In the genomic region with DNA sequence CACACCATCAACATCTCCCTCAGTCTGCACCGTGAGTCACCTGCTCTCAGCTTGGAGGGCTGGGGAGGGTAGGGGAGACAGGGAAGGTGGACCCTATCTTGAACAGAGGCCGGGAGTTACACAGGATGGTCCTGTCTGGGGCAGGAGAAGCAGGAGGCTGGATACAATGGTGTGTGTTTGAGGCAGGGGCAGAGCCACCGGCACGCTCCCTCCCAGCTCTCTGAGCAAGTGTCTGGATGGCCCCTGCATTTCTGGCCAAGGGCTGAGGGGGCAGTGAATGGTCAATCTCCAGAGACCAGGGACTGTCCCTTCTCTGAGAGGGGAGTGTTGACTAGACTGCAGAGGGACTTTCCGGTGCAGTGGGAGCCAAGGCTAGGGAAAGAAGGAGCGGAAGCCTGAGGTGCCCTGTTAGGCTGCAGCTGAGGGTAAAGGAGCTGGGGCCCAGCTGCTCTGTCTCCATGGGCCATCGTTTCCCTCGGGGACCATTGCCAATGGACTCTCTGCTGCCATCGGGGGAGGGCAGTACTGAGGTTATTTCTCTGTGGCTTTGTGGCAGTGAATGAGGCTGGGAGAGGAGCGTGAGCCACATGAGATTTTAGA, we compare ENCODE assay signal across 21 cellular contexts. TPM values are rescaled to one million over a fixed set of nuclear protein-coding genes. Genes with fewer than 3 reads are reported as not detected.
DNase-seq lines count a peak whose midpoint lies in the region; ATAC-seq, FAIRE-seq and TF ChIP-seq lines count a peak whose summit lies in the region.
"Had no signal": no experiment of that assay in that cellular context is flagged by ENCODE, and none has a peak within 500 bp of the region (broad histone marks: within the 10 kb centered on the region; RNA-seq: fewer than 3 reads in every experiment).

No MANE protein-coding gene starts in this region.

- H3K4me3 ChIP-seq in right cardiac atrium (ENCODE audit: low read length) (no peak overlapping the region), sigmoid colon (no peak overlapping the region)
- H3K4me3 ChIP-seq: neural progenitor cell, spleen had no signal

- TF ChIP-seq CTCF in sigmoid colon (IDR thresholded peaks at IDR 0.05) = no peak

- WGBS in right cardiac atrium = 47% methylated on average over 10 of the region's 10 CpGs
- 74 to 77% methylated on average over 10 of the region's 10 CpGs for WGBS in sigmoid colon, 2 donors

- H3K27ac ChIP-seq in angular gyrus (ENCODE audit: low read depth, low read length) = peak overlapping the region; percentile 29
- H3K27ac ChIP-seq in right cardiac atrium (ENCODE audit: low read length) = peak overlapping the region; percentile 14
- peak overlapping the region; percentile 79 to 85 (median 84) for H3K27ac ChIP-seq in sigmoid colon
- H3K27ac ChIP-seq: neural progenitor cell had no signal

- TF ChIP-seq POLR2A in sigmoid colon (IDR thresholded peaks at IDR 0.05) (no peak), GM12892 (IDR thresholded peaks at IDR 0.05; ENCODE audit: low read depth, low read length) (no peak)

- no peak for ATAC-seq in right cardiac atrium
- ATAC-seq in GM18498 (IDR thresholded peaks at IDR 0.05; ENCODE audit: unreplicated experiment) = no peak
- ATAC-seq: PC-3 had no signal

- peaks cover 30 to 72% (median 51%) of the 10 kb centered on the region in 4 donors for H3K36me3 ChIP-seq in sigmoid colon
- H3K36me3 ChIP-seq: neural progenitor cell had no signal

- H3K27me3 ChIP-seq in right cardiac atrium (ENCODE audit: control insufficient read depth, insufficient read depth) (no peaks in the 10 kb centered on the region), sigmoid colon (no peaks in the 10 kb centered on the region)
- H3K27me3 ChIP-seq: neural progenitor cell, spleen had no signal

- H3K4me1 ChIP-seq in right cardiac atrium (ENCODE audit: control insufficient read depth, insufficient read depth, low read length) (peaks cover 14% of the 10 kb centered on the region), sigmoid colon (peaks cover 0 to 69% (median 52%) of the 10 kb centered on the region in 4 donors)
- H3K4me1 ChIP-seq: neural progenitor cell had no signal

- TF ChIP-seq EP300 in sigmoid colon (IDR thresholded peaks at IDR 0.05) = no peak

- DNase-seq in Ammon's horn (ENCODE audit: low spot score) (peak; percentile 72), right cardiac atrium (peak in 1 of 3 donors; percentile 48), sigmoid colon (no peak), GM12892 (ENCODE audit: insufficient read length) (no peak), RPMI8226 (no peak)
- no peak for DNase-seq in activated CD4-positive, alpha-beta T cell treated with anti-CD3 and anti-CD28 coated beads, Interleukin-2, amount 50 U/mL, for 4 hours
- DNase-seq: DMS53; effector memory CD4-positive, alpha-beta T cell; KBM-7; kidney; NCI-H1105 treated with DMSO at 0.1 percent for 48 hours; NCI-H446; PC-3; spleen had no signal

- intact Hi-C loops in right cardiac atrium (cut with DNase I) = no loop called here
- intact Hi-C loops in sigmoid colon (cut with DNase I) = no loop called here

- H3K9me3 ChIP-seq in right cardiac atrium (ENCODE audit: control insufficient read depth, low read length) (no peaks in the 10 kb centered on the region), sigmoid colon (no peaks in the 10 kb centered on the region)
- H3K9me3 ChIP-seq: spleen had no signal

- no peak for FAIRE-seq in GM12892 (lab: Jason Lieb, UNC)
- FAIRE-seq: frontal cortex, kidney, urothelium cell line had no signal

RNA-seq across cellular contexts. Expression of gene LRP1-AS, which starts 1.9 kb away (rescaled TPM):
- total RNA-seq in right cardiac atrium = not detected
- not detected for polyA plus RNA-seq in right cardiac atrium
- total RNA-seq in sigmoid colon = not detected
- polyA plus RNA-seq in sigmoid colon = not detected
- polyA plus RNA-seq in GM12892 (2012; ENCODE audit: missing spikeins) = not detected
- total RNA-seq: aorta; frontal cortex; kidney; PC-3; spleen; T-helper 1 cell treated with Interleukin-12 subunit alpha and Interleukin-12 subunit beta and Interleukin-4 antibody, amounts not matched to agents 30 ng/mL and 1 ng/mL, for 36 hours had no signal
- polyA plus RNA-seq: aorta, spleen had no signal

RNA-seq across cellular contexts. Expression of gene LRP1, which starts 17.3 kb away (rescaled TPM):
- total RNA-seq in right cardiac atrium (100 to 1,000 TPM in 3 of 4 donors, 10 to 100 TPM in 1; 79.7 to 181 (median 154) TPM), sigmoid colon (100 to 1,000 TPM; 147 to 262 (median 204) TPM)
- polyA plus RNA-seq in right cardiac atrium (55.0 TPM), sigmoid colon (10 to 100 TPM; 11.4 to 57.9 (median 14.1) TPM)
- 0.34 TPM for polyA plus RNA-seq in GM12892 (2012; ENCODE audit: missing spikeins)

RNA-seq across cellular contexts. Expression of gene STAT6, which starts 34.4 kb away (rescaled TPM):
- total RNA-seq in right cardiac atrium (10 to 100 TPM; 77.8 to 89.6 (median 83.6) TPM), sigmoid colon (100 to 1,000 TPM; 105 to 163 (median 113) TPM)
- polyA plus RNA-seq in right cardiac atrium (57.6 TPM), sigmoid colon (100 to 1,000 TPM in 2 of 3 donors, 10 to 100 TPM in 1; 66.1 to 210 (median 123) TPM)
- polyA plus RNA-seq in GM12892 (2012; ENCODE audit: missing spikeins) = 129 TPM

RNA-seq across cellular contexts. Expression of gene NAB2, which starts 56.6 kb away (rescaled TPM):
- total RNA-seq in right cardiac atrium (10 to 100 TPM; 12.8 to 22.7 (median 14.7) TPM), sigmoid colon (10 to 100 TPM; 24.8 to 28.9 (median 27.4) TPM)
- polyA plus RNA-seq in right cardiac atrium (13.8 TPM), sigmoid colon (1 to 10 TPM; 2.5 to 9.5 (median 5.4) TPM)
- 15.5 TPM for polyA plus RNA-seq in GM12892 (2012; ENCODE audit: missing spikeins)

Comparison
In these comparisons a context has a peak if more than half of its experiments do, and no peak if none do; other contexts are left out.
1. H3K27ac ChIP-seq: peak in every context shown above with its lines; median percentile 84 in sigmoid colon; 29 in angular gyrus; 14 in right cardiac atrium.